23 cellular contexts compared by ENCODE assay signal in genomic region chr19:15899561-15899960, GRCh38. TPM values are rescaled to one million over a fixed set of nuclear protein-coding genes. Genes with fewer than 3 reads are reported as not detected.
"Had no signal": no experiment of that assay in that cellular context is flagged by ENCODE, and none has a peak within 500 bp of the region (broad histone marks: within the 10 kb centered on the region; RNA-seq: fewer than 3 reads in every experiment).

No MANE protein-coding gene starts in this region.

RNA-seq across cellular contexts. Expression of gene CYP4F2, which starts 1.7 kb away (rescaled TPM):
- total RNA-seq: cerebellum; endodermal cell; esophagus mucosa; fibroblast of lung; foreskin keratinocyte; gastroesophageal sphincter; heart left ventricle; hepatocyte; left ventricle myocardium superior; mononuclear cell; natural killer cell treated with Interleukin-12 subunit alpha and Interleukin-12 subunit beta and Interleukin-15 and Interleukin-18, amount 100 ng/mL, for 72 hours; neural crest cell; omental fat pad; posterior vena cava; right atrium auricular region; sigmoid colon; skeletal muscle tissue; upper lobe of right lung had no signal

RNA-seq across cellular contexts. Expression of gene CYP4F11, which starts 34.8 kb away (rescaled TPM):
- total RNA-seq: cerebellum; endodermal cell; fibroblast of lung; hepatocyte; mononuclear cell; natural killer cell treated with Interleukin-12 subunit alpha and Interleukin-12 subunit beta and Interleukin-15 and Interleukin-18, amount 100 ng/mL, for 72 hours; neural crest cell; skeletal muscle tissue had no signal

RNA-seq across cellular contexts. Expression of gene OR10H4, which starts 49.2 kb away (rescaled TPM):
- total RNA-seq: cerebellum; endodermal cell; esophagus mucosa; fibroblast of lung; foreskin keratinocyte; gastroesophageal sphincter; heart left ventricle; hepatocyte; left colon; left ventricle myocardium superior; lung; mononuclear cell; natural killer cell treated with Interleukin-12 subunit alpha and Interleukin-12 subunit beta and Interleukin-15 and Interleukin-18, amount 100 ng/mL, for 72 hours; neural crest cell; omental fat pad; pancreas; posterior vena cava; right atrium auricular region; sigmoid colon; skeletal muscle tissue; transverse colon; upper lobe of right lung; uterus had no signal
